In the genomic region with DNA sequence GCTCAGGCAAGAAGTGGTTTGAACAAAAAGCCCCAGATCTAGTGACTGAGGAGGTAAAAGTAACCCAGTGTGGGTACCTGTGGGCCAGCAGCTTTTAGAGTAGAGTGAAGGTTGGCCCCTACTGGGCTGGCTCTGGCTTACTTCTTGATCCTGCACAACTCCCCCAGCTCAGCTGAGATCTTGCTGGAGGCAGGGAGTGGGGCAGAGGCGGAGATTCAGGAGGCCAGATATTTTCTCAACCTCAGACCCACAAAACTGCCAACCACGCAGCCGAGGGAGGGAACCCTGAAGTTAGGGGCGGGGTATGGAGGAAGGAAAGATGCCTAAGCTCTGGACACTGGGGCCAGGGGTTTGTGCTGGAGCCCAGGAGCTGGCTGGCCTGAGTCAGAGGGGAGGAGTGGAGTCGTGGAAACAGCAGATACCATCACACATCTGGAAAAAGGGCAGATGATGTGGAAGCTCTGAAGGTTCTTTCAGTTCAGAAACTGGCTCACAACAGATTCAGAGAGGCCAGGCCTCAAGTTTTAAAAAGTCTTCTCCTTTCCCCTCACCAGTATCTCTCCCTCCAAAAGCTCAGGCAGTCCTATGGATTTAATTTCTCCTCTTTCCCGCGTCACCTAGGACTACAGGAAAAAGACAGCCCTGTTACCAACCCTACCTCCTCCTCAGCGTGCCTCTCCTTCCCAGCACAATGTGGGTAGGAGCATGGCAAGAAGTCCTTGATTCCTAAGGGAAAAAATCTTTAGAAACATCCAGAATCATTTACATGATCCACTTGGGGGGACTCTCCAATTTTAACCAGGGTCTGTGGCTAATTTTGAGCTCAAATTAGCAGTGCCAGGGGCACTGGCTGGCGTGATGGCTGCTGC, we compare ENCODE assay signal across 10 cellular contexts. TPM values are rescaled to one million over a fixed set of nuclear protein-coding genes. Genes with fewer than 3 reads are reported as not detected.
DNase-seq lines count a peak whose midpoint lies in the region; ATAC-seq, FAIRE-seq and TF ChIP-seq lines count a peak whose summit lies in the region.
"Had no signal": no experiment of that assay in that cellular context is flagged by ENCODE, and none has a peak within 500 bp of the region (broad histone marks: within the 10 kb centered on the region; RNA-seq: fewer than 3 reads in every experiment).

No MANE protein-coding gene starts in this region.

- H3K27ac ChIP-seq in K562 (ENCODE audit: extremely low read depth, low read depth, low read length): peak overlapping the region; percentile 66; the same call in 2 of the 3 replicates
- H3K27ac ChIP-seq in naive thymus-derived CD4-positive, alpha-beta T cell (ENCODE audit: low read depth, low read length): no peak overlapping the region
- H3K27ac ChIP-seq in colonic mucosa: no peak overlapping the region

- ATAC-seq in K562 (peak; percentile 58), HG02840 (IDR thresholded peaks at IDR 0.05; ENCODE audit: low FRiP score, unreplicated experiment) (no peak)
- ATAC-seq in naive thymus-derived CD4-positive, alpha-beta T cell: no peak

- peaks cover 4% of the 10 kb centered on the region for H3K9me1 ChIP-seq in K562 (ENCODE audit: control insufficient read depth, insufficient read depth, low read length)

- H3K79me2 ChIP-seq in K562 (ENCODE audit: control insufficient read depth, insufficient read depth, low read length): peaks cover 37% of the 10 kb centered on the region

- peaks cover 27% of the 10 kb centered on the region; the same call in 1 of the 2 replicates for H4K20me1 ChIP-seq in K562 (replicated peaks; ENCODE audit: control insufficient read depth, insufficient read depth, low read length)

- DNase-seq in AG09319 (ENCODE audit: extremely low read depth, low read depth) (peak; percentile 72), HS-5 (ENCODE audit: low read depth) (peak; percentile 53), K562 (ENCODE audit: extremely low read depth in 1 of 4, low spot score in 3 of 4) (peak in 3 of 4 experiments; percentile 51 to 70 (median 60)), NCI-H128 (lab: John Stamatoyannopoulos, UW; ENCODE audit: unreplicated experiment) (no peak), colonic mucosa (no peak), NK-92 (lab: John Stamatoyannopoulos, UW; ENCODE audit: unreplicated experiment) (no peak)
- no peak for DNase-seq in naive thymus-derived CD4-positive, alpha-beta T cell
- DNase-seq: activated gamma-delta T cell had no signal

- H3K4me1 ChIP-seq in K562 (replicated peaks in 1 of 2; ENCODE audit: control insufficient read depth in 2 of 2, insufficient read depth in 2 of 2, low read length in 2 of 2) (peaks cover 27 to 36% of the 10 kb centered on the region in 2 experiments), colonic mucosa (no peaks in the 10 kb centered on the region)
- peaks cover 2 to 5% of the 10 kb centered on the region in 2 donors for H3K4me1 ChIP-seq in naive thymus-derived CD4-positive, alpha-beta T cell (ENCODE audit: control insufficient read depth in 2 of 2, insufficient read depth in 2 of 2, low read length in 2 of 2)

- H3K36me3 Mint-ChIP-seq in naive thymus-derived CD4-positive, alpha-beta T cell: peaks cover 0 to 10% (median 4%) of the 10 kb centered on the region in 5 donors

- no peak overlapping the region; the same call in 1 of the 2 replicates for H3K4me2 ChIP-seq in K562 (ENCODE audit: insufficient read depth, low read length)

- H3K4me3 Mint-ChIP-seq in naive thymus-derived CD4-positive, alpha-beta T cell: peak overlapping the region in 2 of 10 donors; percentile 16 to 29

- no TSS peak for BruUV-seq in K562 (replicated peaks; lab: Mats Ljungman, UMichigan)

- no peak for TF ChIP-seq EP300 in K562 (IDR thresholded peaks at IDR 0.05; ENCODE audit: low read length)

- H2AFZ ChIP-seq in K562 (ENCODE audit: low read depth, low read length): no peak overlapping the region

- H3K4me3 ChIP-seq in K562 (no peak overlapping the region), colonic mucosa (no peak overlapping the region)
- no peak overlapping the region for H3K4me3 ChIP-seq in naive thymus-derived CD4-positive, alpha-beta T cell (ENCODE audit: low read length)
- H3K4me3 ChIP-seq: lung had no signal

- H3K9ac ChIP-seq in K562 (ENCODE audit: insufficient read depth in 1 of 2, low read depth in 2 of 2, low read length in 2 of 2) (peak overlapping the region; percentile 28 to 68; a peak in 1 of 4 replicates), colonic mucosa (ENCODE audit: low read depth in 2 of 2, low read length in 2 of 2) (no peak overlapping the region)

- H3K9me3 Mint-ChIP-seq in naive thymus-derived CD4-positive, alpha-beta T cell: no peaks in the 10 kb centered on the region

- H3K27me3 ChIP-seq in K562 (ENCODE audit: control insufficient read depth in 2 of 2, insufficient read depth in 2 of 2, low read length in 2 of 2) (no peaks in the 10 kb centered on the region), colonic mucosa (no peaks in the 10 kb centered on the region)
- H3K27me3 ChIP-seq in naive thymus-derived CD4-positive, alpha-beta T cell (ENCODE audit: control insufficient read depth in 2 of 2, insufficient read depth in 2 of 2, low read length in 2 of 2): no peaks in the 10 kb centered on the region

- peak overlapping the region in 7 of 9 donors; percentile 22 to 85 (median 67) for H3K27ac Mint-ChIP-seq in naive thymus-derived CD4-positive, alpha-beta T cell

- no peak for TF ChIP-seq POLR2A in K562 (conservative IDR thresholded peaks at IDR 0.05)

- no peaks in the 10 kb centered on the region for H3K27me3 Mint-ChIP-seq in naive thymus-derived CD4-positive, alpha-beta T cell

- no peak for TF ChIP-seq RAD21 in K562 (CRISPR knock-in tag; conservative IDR thresholded peaks at IDR 0.05 in 1 of 2, IDR thresholded peaks at IDR 0.05 in 1 of 2)

- POLR2A ChIA-PET in K562 (lab: Yijun Ruan, JAX): interaction anchor here (0.7 to 1.7 kb wide), 7 partner anchors 8 to 157 kb away, joined by 3 to 8 read pairs (median 3); no protein-coding TSS in a partner anchor
- POLR2A ChIA-PET in naive thymus-derived CD4-positive, alpha-beta T cell (lab: Charles Lee): interaction anchor here (1.0 to 3.3 kb wide), 2 partner anchors 8 to 13 kb away, joined by 4 to 20 read pairs; no protein-coding TSS in a partner anchor

- H3K36me3 ChIP-seq in K562 (ENCODE audit: control insufficient read depth, insufficient read depth, low read length): peaks cover 12% of the 10 kb centered on the region
- peaks cover 0 to 76% (median 0%) of the 10 kb centered on the region in 3 experiments for H3K36me3 ChIP-seq in naive thymus-derived CD4-positive, alpha-beta T cell (ENCODE audit: control insufficient read depth in 2 of 3, insufficient read depth in 3 of 3, low read length in 3 of 3)
- no peaks in the 10 kb centered on the region for H3K36me3 ChIP-seq in colonic mucosa

- H3K9me3 ChIP-seq in K562 (replicated peaks; ENCODE audit: control insufficient read depth, insufficient read depth, low read depth, low read length) (no peaks in the 10 kb centered on the region), colonic mucosa (no peaks in the 10 kb centered on the region)
- no peaks in the 10 kb centered on the region for H3K9me3 ChIP-seq in naive thymus-derived CD4-positive, alpha-beta T cell (ENCODE audit: control insufficient read depth in 2 of 3, low read length in 3 of 3)

- CTCF ChIA-PET in K562 (lab: Yijun Ruan, JAX; ENCODE audit: low intra/inter-chr PET ratio): no interaction called here
- CTCF ChIA-PET in naive thymus-derived CD4-positive, alpha-beta T cell (lab: Charles Lee): interaction anchor here (1.2 to 2.6 kb wide), 7 partner anchors 8 to 48 kb away, joined by 3 to 11 read pairs (median 4); a partner anchor contains a TSS

- intact Hi-C loops in K562 (cut with micrococcal nuclease): no loop called here
- intact Hi-C loops in naive thymus-derived CD4-positive, alpha-beta T cell (cut with micrococcal nuclease): no loop called here
- intact Hi-C loops in colonic mucosa (cut with DNase I): no loop called here

- 35% methylated on average over 9 of the region's 9 CpGs for WGBS in K562 (ENCODE audit: insufficient coverage, low coverage, missing lambda C conversion rate)

- H3K4me1 Mint-ChIP-seq in naive thymus-derived CD4-positive, alpha-beta T cell: peaks cover 27 to 51% (median 41%) of the 10 kb centered on the region in 7 donors

- in situ Hi-C loops in K562 (cut with MboI): no loop called here

- FAIRE-seq in K562 (lab: Jason Lieb, UNC): peak; percentile 68

- no peak for TF ChIP-seq CTCF in AG09319 (IDR thresholded peaks at IDR 0.05; ENCODE audit: low read depth, low read length)
- TF ChIP-seq CTCF in K562 (IDR thresholded peaks at IDR 0.05 in 2 of 3, conservative IDR thresholded peaks at IDR 0.05 in 1 of 3; ENCODE audit: insufficient read depth in 2 of 3, low read depth in 1 of 3, low read length in 3 of 3): no peak
- TF ChIP-seq CTCF in colonic mucosa (IDR thresholded peaks at IDR 0.05): no peak

RNA-seq across cellular contexts. Expression of a gene that starts 48.1 kb away (rescaled TPM):
- 148 and 349 TPM in 2 replicates for total RNA-seq in K562 (2011; cell fraction: chromatin; rRNA removed; ENCODE audit: low replicate concordance)
- total RNA-seq in K562 (2011; cell fraction: nucleolus; rRNA removed): 124 and 136 TPM in 2 replicates
- 129 and 134 TPM in 2 replicates for total RNA-seq in K562 (2011; cell fraction: nucleoplasm; rRNA removed)
- total RNA-seq in K562 (2014; rRNA removed) (41.7 and 42.3 TPM in 2 replicates), K562 (2014; rRNA removed; fragmentation: Illumina TruSeq; extraction: Trizol) (10.4 and 16.4 TPM in 2 replicates), K562 (2015; rRNA removed; fragmentation: Illumina TruSeq; extraction: Trizol) (17.1 and 19.2 TPM in 2 replicates), K562 (2021) (51.8 and 65.4 TPM in 2 replicates), colonic mucosa (100 to 1,000 TPM in 1 of 2 donors, 10 to 100 TPM in 1; 63.3 to 112 TPM)
- polyA plus RNA-seq in K562 (2011; rRNA removed) (8.1 and 10.7 TPM in 2 replicates), K562 (2014; fragmentation: Illumina TruSeq; extraction: Trizol) (34.4 and 39.1 TPM in 2 replicates), K562 (2014; fragmentation: Nextera tagmentation; extraction: Ambion mirVana) (1 to 10 TPM; 2.5 TPM), K562 (2014; rRNA removed) (20.4 and 32.3 TPM in 2 replicates)
- 7.3 and 9.5 TPM in 2 replicates for polyA plus RNA-seq in K562 (2011; cell fraction: cytosol; rRNA removed)
- polyA plus RNA-seq in K562 (2011; cell fraction: nucleus; rRNA removed): 62.2 and 107 TPM in 2 replicates
- 31.3 and 34.9 TPM in 2 replicates for polyA plus RNA-seq in K562 (2012)
- polyA minus RNA-seq in K562 (2011; rRNA and poly(A)+ RNA removed): 12.1 and 19.8 TPM in 2 replicates
- 22.1 and 22.6 TPM in 2 replicates for polyA minus RNA-seq in K562 (2011; cell fraction: cytosol; rRNA and poly(A)+ RNA removed)
- polyA minus RNA-seq in K562 (2011; cell fraction: nucleus; rRNA and poly(A)+ RNA removed): 40.4 and 54.3 TPM in 2 replicates
- total RNA-seq in naive thymus-derived CD4-positive, alpha-beta T cell: 100 to 1,000 TPM in 3 of 5 experiments, 10 to 100 TPM in 2; 89.5 to 144 (median 103) TPM
- polyA plus RNA-seq in naive thymus-derived CD4-positive, alpha-beta T cell: 10 to 100 TPM; 10.2 to 23.2 TPM

Comparison
In these comparisons a context has a peak if more than half of its experiments do, and no peak if none do; other contexts are left out.
1. DNase-seq: peak in AG09319 (single experiment), HS-5 (single experiment) and K562 (3 of 4); none in naive thymus-derived CD4-positive, alpha-beta T cell (0 of 9), NCI-H128 (single experiment), colonic mucosa (single experiment) and NK-92 (single experiment).
2. H3K9ac ChIP-seq: peak in K562 (2 of 2); none in colonic mucosa (0 of 2).